ENCODE assay signal across 1 cellular context in the genomic region with DNA sequence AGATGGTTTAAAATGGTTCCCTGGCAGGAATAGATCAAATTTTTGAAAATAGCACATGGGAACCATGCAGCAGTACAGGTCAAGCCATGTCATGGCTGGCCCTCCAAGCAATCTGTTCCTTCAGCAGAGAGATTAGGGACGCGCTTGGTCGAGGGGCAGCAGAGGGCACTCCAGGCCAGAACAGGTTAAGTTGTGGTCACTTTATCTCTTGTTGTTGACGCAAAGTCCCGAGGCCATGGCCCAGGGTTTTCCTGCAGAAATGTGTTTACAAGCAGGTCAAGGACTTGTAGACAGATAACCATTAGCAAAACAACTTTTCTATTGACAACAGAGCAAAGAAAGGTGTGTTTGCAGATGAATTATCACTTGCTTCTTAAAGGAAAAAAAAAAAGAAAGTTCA.
A peak's percentile ranks its signal among the peaks of the same experiment; 100 is the strongest.
TF ChIP-seq lines count a peak whose summit lies in the region.

No MANE protein-coding gene starts in this region.

TF ChIP-seq in K562, 482 proteins besides CTCF, POLR2A, EP300 and RAD21 (continued from another document and continues in another):
- TF ChIP-seq, protein P1, sequence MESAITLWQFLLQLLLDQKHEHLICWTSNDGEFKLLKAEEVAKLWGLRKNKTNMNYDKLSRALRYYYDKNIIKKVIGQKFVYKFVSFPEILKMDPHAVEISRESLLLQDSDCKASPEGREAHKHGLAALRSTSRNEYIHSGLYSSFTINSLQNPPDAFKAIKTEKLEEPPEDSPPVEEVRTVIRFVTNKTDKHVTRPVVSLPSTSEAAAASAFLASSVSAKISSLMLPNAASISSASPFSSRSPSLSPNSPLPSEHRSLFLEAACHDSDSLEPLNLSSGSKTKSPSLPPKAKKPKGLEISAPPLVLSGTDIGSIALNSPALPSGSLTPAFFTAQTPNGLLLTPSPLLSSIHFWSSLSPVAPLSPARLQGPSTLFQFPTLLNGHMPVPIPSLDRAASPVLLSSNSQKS (CRISPR knock-in tag; IDR thresholded peaks at IDR 0.05), result no peak
- TF ChIP-seq FOSL1 (tag; conservative IDR thresholded peaks at IDR 0.05), result peak; percentile 28; the same call in 1 of the 2 replicates
- no peak for TF ChIP-seq FOXJ2 (tag; IDR thresholded peaks at IDR 0.05)
- TF ChIP-seq, protein P2, sequence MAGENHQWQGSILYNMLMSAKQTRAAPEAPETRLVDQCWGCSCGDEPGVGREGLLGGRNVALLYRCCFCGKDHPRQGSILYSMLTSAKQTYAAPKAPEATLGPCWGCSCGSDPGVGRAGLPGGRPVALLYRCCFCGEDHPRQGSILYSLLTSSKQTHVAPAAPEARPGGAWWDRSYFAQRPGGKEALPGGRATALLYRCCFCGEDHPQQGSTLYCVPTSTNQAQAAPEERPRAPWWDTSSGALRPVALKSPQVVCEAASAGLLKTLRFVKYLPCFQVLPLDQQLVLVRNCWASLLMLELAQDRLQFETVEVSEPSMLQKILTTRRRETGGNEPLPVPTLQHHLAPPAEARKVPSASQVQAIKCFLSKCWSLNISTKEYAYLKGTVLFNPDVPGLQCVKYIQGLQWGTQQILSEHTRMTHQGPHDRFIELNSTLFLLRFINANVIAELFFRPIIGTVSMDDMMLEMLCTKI (IDR thresholded peaks at IDR 0.05; ENCODE audit: partially characterized antibody), result no peak
- no peak for TF ChIP-seq DACH1 (IDR thresholded peaks at IDR 0.05; ENCODE audit: partially characterized antibody)
- TF ChIP-seq, protein P3, sequence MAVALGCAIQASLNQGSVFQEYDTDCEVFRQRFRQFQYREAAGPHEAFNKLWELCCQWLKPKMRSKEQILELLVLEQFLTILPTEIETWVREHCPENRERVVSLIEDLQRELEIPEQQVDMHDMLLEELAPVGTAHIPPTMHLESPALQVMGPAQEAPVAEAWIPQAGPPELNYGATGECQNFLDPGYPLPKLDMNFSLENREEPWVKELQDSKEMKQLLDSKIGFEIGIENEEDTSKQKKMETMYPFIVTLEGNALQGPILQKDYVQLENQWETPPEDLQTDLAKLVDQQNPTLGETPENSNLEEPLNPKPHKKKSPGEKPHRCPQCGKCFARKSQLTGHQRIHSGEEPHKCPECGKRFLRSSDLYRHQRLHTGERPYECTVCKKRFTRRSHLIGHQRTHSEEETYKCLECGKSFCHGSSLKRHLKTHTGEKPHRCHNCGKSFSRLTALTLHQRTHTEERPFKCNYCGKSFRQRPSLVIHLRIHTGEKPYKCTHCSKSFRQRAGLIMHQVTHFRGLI (CRISPR knock-in tag; IDR thresholded peaks at IDR 0.05), result no peak
- TF ChIP-seq, protein P4, sequence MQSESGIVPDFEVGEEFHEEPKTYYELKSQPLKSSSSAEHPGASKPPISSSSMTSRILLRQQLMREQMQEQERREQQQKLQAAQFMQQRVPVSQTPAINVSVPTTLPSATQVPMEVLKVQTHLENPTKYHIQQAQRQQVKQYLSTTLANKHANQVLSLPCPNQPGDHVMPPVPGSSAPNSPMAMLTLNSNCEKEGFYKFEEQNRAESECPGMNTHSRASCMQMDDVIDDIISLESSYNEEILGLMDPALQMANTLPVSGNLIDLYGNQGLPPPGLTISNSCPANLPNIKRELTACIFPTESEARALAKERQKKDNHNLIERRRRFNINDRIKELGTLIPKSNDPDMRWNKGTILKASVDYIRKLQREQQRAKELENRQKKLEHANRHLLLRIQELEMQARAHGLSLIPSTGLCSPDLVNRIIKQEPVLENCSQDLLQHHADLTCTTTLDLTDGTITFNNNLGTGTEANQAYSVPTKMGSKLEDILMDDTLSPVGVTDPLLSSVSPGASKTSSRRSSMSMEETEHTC (IDR thresholded peaks at IDR 0.05), result no peak
- TF ChIP-seq HNRNPH1 (optimal IDR thresholded peaks at IDR 0.05; ENCODE audit: low read depth, low read length), result no peak
- TF ChIP-seq MEF2D (tag; conservative IDR thresholded peaks at IDR 0.05; ENCODE audit: low read depth), result no peak
- no peak for TF ChIP-seq ZNF57 (CRISPR knock-in tag; IDR thresholded peaks at IDR 0.05)
- TF ChIP-seq CREM (IDR thresholded peaks at IDR 0.05; ENCODE audit: low read depth), result peak; percentile 46
- TF ChIP-seq, protein P5, sequence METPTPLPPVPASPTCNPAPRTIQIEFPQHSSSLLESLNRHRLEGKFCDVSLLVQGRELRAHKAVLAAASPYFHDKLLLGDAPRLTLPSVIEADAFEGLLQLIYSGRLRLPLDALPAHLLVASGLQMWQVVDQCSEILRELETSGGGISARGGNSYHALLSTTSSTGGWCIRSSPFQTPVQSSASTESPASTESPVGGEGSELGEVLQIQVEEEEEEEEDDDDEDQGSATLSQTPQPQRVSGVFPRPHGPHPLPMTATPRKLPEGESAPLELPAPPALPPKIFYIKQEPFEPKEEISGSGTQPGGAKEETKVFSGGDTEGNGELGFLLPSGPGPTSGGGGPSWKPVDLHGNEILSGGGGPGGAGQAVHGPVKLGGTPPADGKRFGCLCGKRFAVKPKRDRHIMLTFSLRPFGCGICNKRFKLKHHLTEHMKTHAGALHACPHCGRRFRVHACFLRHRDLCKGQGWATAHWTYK (CRISPR knock-in tag; IDR thresholded peaks at IDR 0.05), result no peak
- TF ChIP-seq NCOR1 (IDR thresholded peaks at IDR 0.05), result peak; percentile 48
- no peak for TF ChIP-seq MXI1 (IDR thresholded peaks at IDR 0.05; ENCODE audit: low read depth, low read length)
- TF ChIP-seq, protein P6, sequence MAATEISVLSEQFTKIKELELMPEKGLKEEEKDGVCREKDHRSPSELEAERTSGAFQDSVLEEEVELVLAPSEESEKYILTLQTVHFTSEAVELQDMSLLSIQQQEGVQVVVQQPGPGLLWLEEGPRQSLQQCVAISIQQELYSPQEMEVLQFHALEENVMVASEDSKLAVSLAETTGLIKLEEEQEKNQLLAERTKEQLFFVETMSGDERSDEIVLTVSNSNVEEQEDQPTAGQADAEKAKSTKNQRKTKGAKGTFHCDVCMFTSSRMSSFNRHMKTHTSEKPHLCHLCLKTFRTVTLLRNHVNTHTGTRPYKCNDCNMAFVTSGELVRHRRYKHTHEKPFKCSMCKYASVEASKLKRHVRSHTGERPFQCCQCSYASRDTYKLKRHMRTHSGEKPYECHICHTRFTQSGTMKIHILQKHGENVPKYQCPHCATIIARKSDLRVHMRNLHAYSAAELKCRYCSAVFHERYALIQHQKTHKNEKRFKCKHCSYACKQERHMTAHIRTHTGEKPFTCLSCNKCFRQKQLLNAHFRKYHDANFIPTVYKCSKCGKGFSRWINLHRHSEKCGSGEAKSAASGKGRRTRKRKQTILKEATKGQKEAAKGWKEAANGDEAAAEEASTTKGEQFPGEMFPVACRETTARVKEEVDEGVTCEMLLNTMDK (IDR thresholded peaks at IDR 0.05; ENCODE audit: borderline replicate concordance, insufficient read depth, low read depth, low read length, poor library complexity, severe bottlenecking), result no peak
- TF ChIP-seq, protein P7, sequence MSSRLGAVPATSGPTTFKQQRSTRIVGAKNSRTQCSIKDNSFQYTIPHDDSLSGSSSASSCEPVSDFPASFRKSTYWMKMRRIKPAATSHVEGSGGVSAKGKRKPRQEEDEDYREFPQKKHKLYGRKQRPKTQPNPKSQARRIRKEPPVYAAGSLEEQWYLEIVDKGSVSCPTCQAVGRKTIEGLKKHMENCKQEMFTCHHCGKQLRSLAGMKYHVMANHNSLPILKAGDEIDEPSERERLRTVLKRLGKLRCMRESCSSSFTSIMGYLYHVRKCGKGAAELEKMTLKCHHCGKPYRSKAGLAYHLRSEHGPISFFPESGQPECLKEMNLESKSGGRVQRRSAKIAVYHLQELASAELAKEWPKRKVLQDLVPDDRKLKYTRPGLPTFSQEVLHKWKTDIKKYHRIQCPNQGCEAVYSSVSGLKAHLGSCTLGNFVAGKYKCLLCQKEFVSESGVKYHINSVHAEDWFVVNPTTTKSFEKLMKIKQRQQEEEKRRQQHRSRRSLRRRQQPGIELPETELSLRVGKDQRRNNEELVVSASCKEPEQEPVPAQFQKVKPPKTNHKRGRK (tag; IDR thresholded peaks at IDR 0.05), result no peak
- TF ChIP-seq ZNF165 (CRISPR knock-in tag; IDR thresholded peaks at IDR 0.05; ENCODE audit: borderline replicate concordance), result no peak
- TF ChIP-seq HMGN3 (IDR thresholded peaks at IDR 0.05; ENCODE audit: borderline replicate concordance, extremely low read depth, insufficient read length, low read depth, low read length), result no peak
- no peak for TF ChIP-seq ZNF174 (CRISPR knock-in tag; IDR thresholded peaks at IDR 0.05)
- TF ChIP-seq RBM22 (IDR thresholded peaks at IDR 0.05; ENCODE audit: low read depth, low read length, poor library complexity, severe bottlenecking), result no peak
- TF ChIP-seq CREB1 (IDR thresholded peaks at IDR 0.05), result no peak
- no peak for TF ChIP-seq CREB1 (CRISPR knock-in tag; IDR thresholded peaks at IDR 0.05)
- peak; percentile 29; the same call in 1 of the 2 replicates for TF ChIP-seq NFE2 (IDR thresholded peaks at IDR 0.05; ENCODE audit: low read depth)
- TF ChIP-seq JUND (IDR thresholded peaks at IDR 0.05; ENCODE audit: borderline replicate concordance, low read depth, low read length), result peak; percentile 23; the same call in 1 of the 2 replicates
- TF ChIP-seq JUND (tag; IDR thresholded peaks at IDR 0.05; ENCODE audit: borderline replicate concordance, low read depth, low read length), result no peak; the same call in 2 of the 3 replicates
- TF ChIP-seq, protein P8, sequence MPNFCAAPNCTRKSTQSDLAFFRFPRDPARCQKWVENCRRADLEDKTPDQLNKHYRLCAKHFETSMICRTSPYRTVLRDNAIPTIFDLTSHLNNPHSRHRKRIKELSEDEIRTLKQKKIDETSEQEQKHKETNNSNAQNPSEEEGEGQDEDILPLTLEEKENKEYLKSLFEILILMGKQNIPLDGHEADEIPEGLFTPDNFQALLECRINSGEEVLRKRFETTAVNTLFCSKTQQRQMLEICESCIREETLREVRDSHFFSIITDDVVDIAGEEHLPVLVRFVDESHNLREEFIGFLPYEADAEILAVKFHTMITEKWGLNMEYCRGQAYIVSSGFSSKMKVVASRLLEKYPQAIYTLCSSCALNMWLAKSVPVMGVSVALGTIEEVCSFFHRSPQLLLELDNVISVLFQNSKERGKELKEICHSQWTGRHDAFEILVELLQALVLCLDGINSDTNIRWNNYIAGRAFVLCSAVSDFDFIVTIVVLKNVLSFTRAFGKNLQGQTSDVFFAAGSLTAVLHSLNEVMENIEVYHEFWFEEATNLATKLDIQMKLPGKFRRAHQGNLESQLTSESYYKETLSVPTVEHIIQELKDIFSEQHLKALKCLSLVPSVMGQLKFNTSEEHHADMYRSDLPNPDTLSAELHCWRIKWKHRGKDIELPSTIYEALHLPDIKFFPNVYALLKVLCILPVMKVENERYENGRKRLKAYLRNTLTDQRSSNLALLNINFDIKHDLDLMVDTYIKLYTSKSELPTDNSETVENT (CRISPR knock-in tag; IDR thresholded peaks at IDR 0.05), result no peak
- TF ChIP-seq TARDBP (IDR thresholded peaks at IDR 0.05), result no peak
- no peak for TF ChIP-seq TCFL5 (CRISPR knock-in tag; conservative IDR thresholded peaks at IDR 0.05)
- TF ChIP-seq KLF10 (CRISPR knock-in tag; IDR thresholded peaks at IDR 0.05), result no peak
- peak in 1 of 2 experiments; percentile 49; a peak in 1 of 4 replicates for TF ChIP-seq HDAC1 (IDR thresholded peaks at IDR 0.05)
- no peak for TF ChIP-seq FUS (optimal IDR thresholded peaks at IDR 0.05; ENCODE audit: low read depth, low read length)
- no peak for TF ChIP-seq ARHGAP35 (IDR thresholded peaks at IDR 0.05; ENCODE audit: partially characterized antibody)
- no peak for TF ChIP-seq NUFIP1 (IDR thresholded peaks at IDR 0.05; ENCODE audit: partially characterized antibody)
- TF ChIP-seq CC2D1A (IDR thresholded peaks at IDR 0.05), result peak; percentile 48; the same call in 1 of the 2 replicates
- no peak for TF ChIP-seq POLR3A (IDR thresholded peaks at IDR 0.05; ENCODE audit: borderline replicate concordance, extremely low read depth, insufficient read depth, insufficient read length)
